ENCODE assay signal across 8 cellular contexts in the genomic region with DNA sequence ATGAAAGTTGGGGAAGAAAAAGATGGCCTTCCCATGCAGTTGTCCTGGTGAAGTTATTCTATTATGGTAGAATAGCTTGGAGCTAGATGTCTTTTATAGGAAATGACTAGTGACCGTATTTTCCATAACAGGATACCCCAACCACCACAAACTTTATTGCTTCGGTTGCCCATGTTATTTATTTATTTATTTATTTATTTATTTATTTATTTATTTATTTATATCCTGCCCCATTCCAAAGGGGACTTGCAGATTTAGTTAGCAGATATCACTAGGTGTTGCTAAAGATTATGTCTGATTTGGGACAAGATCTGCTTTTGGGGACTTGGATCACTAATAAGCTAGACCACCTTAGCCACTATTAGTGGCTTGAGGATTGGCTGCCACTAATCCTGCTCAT.
"Had no signal": no experiment of that assay in that cellular context is flagged by ENCODE, and none has a peak within 500 bp of the region (broad histone marks: within the 10 kb centered on the region; RNA-seq: fewer than 3 reads in every experiment).

No MANE protein-coding gene starts in this region.

- DNase-seq: GDM1, GF-D8 had no signal

- H3K4me3 ChIP-seq: GM12878 had no signal

- ATAC-seq: GM12878 had no signal

- FAIRE-seq: G401.6, GM12878, GM12891, GM12892, GM18507, GM19239 had no signal
